16 cellular contexts compared by ENCODE assay signal in genomic region chr9:19615036-19615435, GRCh38.
DNase-seq lines count a peak whose midpoint lies in the region; FAIRE-seq and TF ChIP-seq lines count a peak whose summit lies in the region.
"Had no signal": no experiment of that assay in that cellular context is flagged by ENCODE, and none has a peak within 500 bp of the region (broad histone marks: within the 10 kb centered on the region; RNA-seq: fewer than 3 reads in every experiment).

No MANE protein-coding gene starts in this region.

- WGBS in esophagus muscularis mucosa, result 86% methylated on average over 4 of the region's 4 CpGs
- WGBS in lower leg skin, 2 donors, result 86% methylated on average over 4 of the region's 4 CpGs

- no peak for TF ChIP-seq POLR2A in esophagus muscularis mucosa (IDR thresholded peaks at IDR 0.05; ENCODE audit: low read depth)
- no peak for TF ChIP-seq POLR2A in lower leg skin (IDR thresholded peaks at IDR 0.05)

- no peak overlapping the region for H3K27ac Mint-ChIP-seq in activated naive CD8-positive, alpha-beta T cell treated with anti-CD3 and anti-CD28 coated beads for 36 hours
- H3K27ac Mint-ChIP-seq: CD14-positive monocyte; CD8-positive, alpha-beta T cell had no signal

- no peaks in the 10 kb centered on the region for H3K36me3 ChIP-seq in esophagus muscularis mucosa
- H3K36me3 ChIP-seq: HAP-1 had no signal

- H3K4me3 ChIP-seq in esophagus muscularis mucosa (no peak overlapping the region), lower leg skin (ENCODE audit: low read depth, poor library complexity, severe bottlenecking) (no peak overlapping the region)
- H3K4me3 ChIP-seq: A549, HAP-1 had no signal

- H3K4me1 ChIP-seq in esophagus muscularis mucosa, result no peaks in the 10 kb centered on the region
- H3K4me1 ChIP-seq: A549, Caco-2, HAP-1 had no signal

- H3K9me3 Mint-ChIP-seq in activated naive CD8-positive, alpha-beta T cell treated with anti-CD3 and anti-CD28 coated beads for 36 hours, result no peaks in the 10 kb centered on the region
- H3K9me3 Mint-ChIP-seq: CD8-positive, alpha-beta T cell had no signal

- no peaks in the 10 kb centered on the region for H3K27me3 ChIP-seq in esophagus muscularis mucosa

- peak overlapping the region; percentile 98 for H3K27ac ChIP-seq in caudate nucleus (ENCODE audit: low read depth, low read length)
- H3K27ac ChIP-seq in esophagus muscularis mucosa (replicated peaks in 1 of 4), result no peak overlapping the region
- H3K27ac ChIP-seq: A549 had no signal

- peak; percentile 41 for DNase-seq in NCI-H69 (lab: John Stamatoyannopoulos, UW)
- DNase-seq in caudate nucleus (lab: John Stamatoyannopoulos, UW), result peak in 1 of 61 donors; percentile 44
- DNase-seq in esophagus muscularis mucosa (ENCODE audit: extremely low spot score), result peak; percentile 66
- DNase-seq in superior temporal gyrus (ENCODE audit: extremely low spot score), result peak; percentile 73
- DNase-seq in lower leg skin (ENCODE audit: low spot score in 2 of 2), result no peak
- no peak for DNase-seq in activated naive CD8-positive, alpha-beta T cell treated with anti-CD3 and anti-CD28 coated beads for 36 hours
- DNase-seq in urothelium cell line (ENCODE audit: low spot score), result no peak
- no peak for DNase-seq in D721Med (ENCODE audit: insufficient read length, low spot score)
- DNase-seq: Caco-2; CD8-positive, alpha-beta T cell; DMS53; GOT3; IMR-90 had no signal

- no peaks in the 10 kb centered on the region for H3K9me3 ChIP-seq in esophagus muscularis mucosa
- H3K9me3 ChIP-seq: A549, Caco-2, HAP-1 had no signal

- TF ChIP-seq CTCF in esophagus muscularis mucosa (IDR thresholded peaks at IDR 0.05) (no peak), lower leg skin (IDR thresholded peaks at IDR 0.05) (no peak), D721Med (IDR thresholded peaks at IDR 0.05; ENCODE audit: insufficient read depth, missing control alignments) (no peak)

- H3K36me3 Mint-ChIP-seq in activated naive CD8-positive, alpha-beta T cell treated with anti-CD3 and anti-CD28 coated beads for 36 hours, result no peaks in the 10 kb centered on the region
- H3K36me3 Mint-ChIP-seq: CD14-positive monocyte; CD8-positive, alpha-beta T cell had no signal

- H3K4me3 Mint-ChIP-seq in activated naive CD8-positive, alpha-beta T cell treated with anti-CD3 and anti-CD28 coated beads for 36 hours, result no peak overlapping the region
- H3K4me3 Mint-ChIP-seq: CD14-positive monocyte; CD8-positive, alpha-beta T cell had no signal

- intact Hi-C loops in esophagus muscularis mucosa (cut with DNase I), result no loop called here
- intact Hi-C loops in lower leg skin (cut with DNase I; ENCODE audit: low total_unique reads), result loop anchor here (10.0 kb wide), 1 partner anchor 60 kb away; no protein-coding TSS in a partner anchor

- no peak for TF ChIP-seq EP300 in esophagus muscularis mucosa (IDR thresholded peaks at IDR 0.05)

- no peak for FAIRE-seq in urothelium cell line (lab: Jason Lieb, UNC)
- FAIRE-seq in D721Med (lab: Jason Lieb, UNC), result no peak
- FAIRE-seq: A549 had no signal

- peaks cover 5% of the 10 kb centered on the region for H3K27me3 Mint-ChIP-seq in activated naive CD8-positive, alpha-beta T cell treated with anti-CD3 and anti-CD28 coated beads for 36 hours

- H3K4me1 Mint-ChIP-seq in activated naive CD8-positive, alpha-beta T cell treated with anti-CD3 and anti-CD28 coated beads for 36 hours, result no peaks in the 10 kb centered on the region

Comparison
In these comparisons a context has a peak if more than half of its experiments do, and no peak if none do; other contexts are left out.
1. DNase-seq: peak in NCI-H69 (single experiment), esophagus muscularis mucosa (single experiment) and superior temporal gyrus (single experiment); none in lower leg skin (0 of 2), activated naive CD8-positive, alpha-beta T cell treated with anti-CD3 and anti-CD28 coated beads for 36 hours (single experiment), urothelium cell line (single experiment) and D721Med (single experiment).